ENCODE assay signal across 21 cellular contexts in genomic region chr11:42043312-42043711, GRCh38.
DNase-seq lines count a peak whose midpoint lies in the region; ATAC-seq and TF ChIP-seq lines count a peak whose summit lies in the region.
"Had no signal": no experiment of that assay in that cellular context is flagged by ENCODE, and none has a peak within 500 bp of the region (broad histone marks: within the 10 kb centered on the region; RNA-seq: fewer than 3 reads in every experiment).

No MANE protein-coding gene starts in this region.

- DNase-seq in M059J (ENCODE audit: low read depth), result peak; percentile 12
- peak; percentile 71 for DNase-seq in brain microvascular endothelial cell
- DNase-seq in fibroblast of pulmonary artery (ENCODE audit: low read depth), result peak; percentile 32
- peak; percentile 15 for DNase-seq in stromal cell of bone marrow (ENCODE audit: low read depth)
- DNase-seq in Karpas-422, result no peak
- no peak for DNase-seq in upper lobe of left lung
- DNase-seq: BE2C; Calu3; CD4-positive, alpha-beta T cell; DMS79; H7; NCI-H1048; NCI-H146; NCI-H2107; NCI-H226; NCI-H524 treated with DMSO at 0.1 percent for 48 hours; Peyer's patch; SHP77; SK-N-SH had no signal

- H3K9me2 ChIP-seq in Karpas-422 (replicated peaks; ENCODE audit: insufficient read depth, low read length), result no peaks in the 10 kb centered on the region
- H3K9me2 ChIP-seq: SK-N-SH had no signal

- no peak overlapping the region for H3K9ac ChIP-seq in Karpas-422 (ENCODE audit: low read length)
- H3K9ac ChIP-seq: SK-N-SH had no signal

- in situ Hi-C loops in brain microvascular endothelial cell (cut with HindIII; ENCODE audit: low pct_ligation_motif_present, low sequenced_read_pairs), result no loop called here

- peaks cover 37% of the 10 kb centered on the region for H3K9me3 ChIP-seq in Karpas-422 (ENCODE audit: low read length)
- H3K9me3 ChIP-seq in upper lobe of left lung, result no peaks in the 10 kb centered on the region
- H3K9me3 ChIP-seq: BE2C, Peyer's patch, SK-N-SH had no signal

- no peaks in the 10 kb centered on the region for H3K79me2 ChIP-seq in Karpas-422 (ENCODE audit: low read length)

- H3K27ac ChIP-seq in brain microvascular endothelial cell (peak overlapping the region; percentile 42), Karpas-422 (ENCODE audit: low read length) (no peak overlapping the region), upper lobe of left lung (no peak overlapping the region)
- H3K27ac ChIP-seq: HL-60, Peyer's patch had no signal

- H3K4me1 ChIP-seq in Karpas-422 (ENCODE audit: low read length) (no peaks in the 10 kb centered on the region), upper lobe of left lung (no peaks in the 10 kb centered on the region)
- H3K4me1 ChIP-seq: BE2C, Peyer's patch had no signal

- H3K4me3 ChIP-seq in brain microvascular endothelial cell (ENCODE audit: low read depth, low read length) (no peak overlapping the region), fibroblast of pulmonary artery (replicated peaks; ENCODE audit: low read depth, low read length) (no peak overlapping the region), Karpas-422 (ENCODE audit: low read length) (no peak overlapping the region), upper lobe of left lung (no peak overlapping the region)
- H3K4me3 ChIP-seq: Peyer's patch had no signal

- no peak overlapping the region for H3K4me2 ChIP-seq in Karpas-422 (ENCODE audit: low read depth, low read length, poor library complexity, severe bottlenecking)
- H3K4me2 ChIP-seq: SK-N-SH had no signal

- TF ChIP-seq EP300 in upper lobe of left lung (IDR thresholded peaks at IDR 0.05), result no peak

- no peak for TF ChIP-seq POLR2A in upper lobe of left lung (IDR thresholded peaks at IDR 0.05)

- no peak for TF ChIP-seq CTCF in brain microvascular endothelial cell (IDR thresholded peaks at IDR 0.05; ENCODE audit: low read depth, low read length, missing control alignments)
- no peak for TF ChIP-seq CTCF in fibroblast of pulmonary artery (IDR thresholded peaks at IDR 0.05; ENCODE audit: low read length, missing control alignments)
- no peak for TF ChIP-seq CTCF in upper lobe of left lung (IDR thresholded peaks at IDR 0.05)

- no peaks in the 10 kb centered on the region for H3K27me3 ChIP-seq in brain microvascular endothelial cell (replicated peaks)
- no peaks in the 10 kb centered on the region for H3K27me3 ChIP-seq in Karpas-422 (ENCODE audit: low read length)
- H3K27me3 ChIP-seq in upper lobe of left lung, result no peaks in the 10 kb centered on the region
- H3K27me3 ChIP-seq: BE2C, Peyer's patch had no signal

- no peak overlapping the region for H2AFZ ChIP-seq in Karpas-422 (ENCODE audit: low read length)

- no peaks in the 10 kb centered on the region for H3K36me3 ChIP-seq in brain microvascular endothelial cell (replicated peaks)
- no peaks in the 10 kb centered on the region for H3K36me3 ChIP-seq in Karpas-422 (ENCODE audit: insufficient read depth, low read length)
- no peaks in the 10 kb centered on the region for H3K36me3 ChIP-seq in upper lobe of left lung
- H3K36me3 ChIP-seq: BE2C, Peyer's patch had no signal

- ATAC-seq in GM18517 (IDR thresholded peaks at IDR 0.05; ENCODE audit: unreplicated experiment), result no peak
- no peak for ATAC-seq in upper lobe of left lung (ENCODE audit: low FRiP score in 2 of 2)

- H4K20me1 ChIP-seq in Karpas-422 (ENCODE audit: insufficient read depth, low read depth, low read length), result no peaks in the 10 kb centered on the region

Comparison
In these comparisons a context has a peak if more than half of its experiments do, and no peak if none do; other contexts are left out.
1. DNase-seq: peak in M059J (single experiment), brain microvascular endothelial cell (single experiment), fibroblast of pulmonary artery (single experiment) and stromal cell of bone marrow (single experiment); none in Karpas-422 (single experiment) and upper lobe of left lung (0 of 2).